ENCODE assay signal across 16 cellular contexts in genomic region chr7:91603707-91604106, GRCh38.
DNase-seq lines count a peak whose midpoint lies in the region; ATAC-seq and TF ChIP-seq lines count a peak whose summit lies in the region.
"Had no signal": no experiment of that assay in that cellular context is flagged by ENCODE, and none has a peak within 500 bp of the region (broad histone marks: within the 10 kb centered on the region; RNA-seq: fewer than 3 reads in every experiment).

No MANE protein-coding gene starts in this region.

- no peaks in the 10 kb centered on the region for H3K27me3 ChIP-seq in psoas muscle (ENCODE audit: insufficient read depth in 3 of 3, low read length in 2 of 3)

- WGBS in psoas muscle, 3 donors, result 76 to 83% (median 81%) methylated on average over 3 of the region's 3 CpGs

- DNase-seq in NCI-H1694 treated with DMSO at 0.1 percent for 48 hours (lab: John Stamatoyannopoulos, UW), result peak; percentile 33
- DNase-seq in NCI-H1694 (lab: John Stamatoyannopoulos, UW), result no peak
- peak; percentile 98 for DNase-seq in G401 (ENCODE audit: low spot score)
- peak; percentile 2 for DNase-seq in NCI-H2081 treated with DMSO at 0.1 percent for 48 hours (lab: John Stamatoyannopoulos, UW)
- peak; percentile 66 for DNase-seq in cerebellum (ENCODE audit: low spot score)
- no peak for DNase-seq in GM03348 (ENCODE audit: low spot score)
- no peak for DNase-seq in psoas muscle
- DNase-seq in epidermal melanocyte (ENCODE audit: insufficient read length, low spot score), result no peak
- DNase-seq: 8988T; Caco-2; CD4-positive, CD25-positive, alpha-beta regulatory T cell; DMS79; KG1; NCI-H2107; NCI-H226; NCI-H774 had no signal

- no peak overlapping the region for H3K27ac ChIP-seq in psoas muscle

- TF ChIP-seq CTCF in psoas muscle (IDR thresholded peaks at IDR 0.05), result no peak

- ATAC-seq in psoas muscle, result no peak

- in situ Hi-C loops in G401 (cut with HindIII; ENCODE audit: low sequenced_read_pairs), result loop anchor here (10.0 kb wide), 1 partner anchor 629 kb away; no protein-coding TSS in a partner anchor

- H3K4me1 ChIP-seq in psoas muscle, result no peaks in the 10 kb centered on the region
- H3K4me1 ChIP-seq: Caco-2 had no signal

- H3K9me3 ChIP-seq in psoas muscle, result no peaks in the 10 kb centered on the region
- H3K9me3 ChIP-seq: Caco-2 had no signal

- intact Hi-C loops in psoas muscle (cut with DNase I), result no loop called here

- H3K4me3 ChIP-seq in psoas muscle, result no peak overlapping the region

- H3K36me3 ChIP-seq in psoas muscle (ENCODE audit: insufficient read depth in 1 of 2, low read depth in 1 of 2), result no peaks in the 10 kb centered on the region

Comparison
In these comparisons a context has a peak if more than half of its experiments do, and no peak if none do; other contexts are left out.
1. DNase-seq: peak in NCI-H1694 treated with DMSO at 0.1 percent for 48 hours (single experiment), G401 (single experiment), NCI-H2081 treated with DMSO at 0.1 percent for 48 hours (single experiment) and cerebellum (single experiment); none in NCI-H1694 (single experiment), GM03348 (single experiment), psoas muscle (0 of 2) and epidermal melanocyte (single experiment).